Comparison of ENCODE assay signal across 27 cellular contexts in the genomic region with DNA sequence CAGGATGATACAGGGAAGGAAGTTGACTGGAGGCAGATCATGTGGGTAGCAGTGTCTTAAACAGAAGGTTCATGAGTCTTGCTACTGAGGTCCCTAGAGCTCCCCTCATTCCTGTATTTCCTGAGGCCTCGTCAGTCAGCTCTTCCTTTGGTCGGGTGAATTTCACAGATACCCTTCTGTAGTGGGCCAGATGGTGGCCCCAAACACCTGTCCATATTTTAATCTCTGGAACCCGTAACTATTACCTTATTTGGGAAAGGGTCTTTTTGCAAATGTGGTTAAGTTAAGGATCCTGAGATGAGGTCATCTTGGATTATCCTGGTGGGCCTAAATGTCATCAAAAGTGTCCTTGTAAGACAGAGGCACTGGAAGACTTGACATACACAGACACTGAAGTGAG. TPM values are rescaled to one million over a fixed set of nuclear protein-coding genes. Genes with fewer than 3 reads are reported as not detected.
DNase-seq lines count a peak whose midpoint lies in the region; ATAC-seq and TF ChIP-seq lines count a peak whose summit lies in the region.
"Had no signal": no experiment of that assay in that cellular context is flagged by ENCODE, and none has a peak within 500 bp of the region (broad histone marks: within the 10 kb centered on the region; RNA-seq: fewer than 3 reads in every experiment).

No MANE protein-coding gene starts in this region.

- peak overlapping the region; percentile 47; the same call in 1 of the 2 replicates for H4K5ac ChIP-seq in IMR-90 (ENCODE audit: low read depth, low read length)

- H3K36me3 ChIP-seq in IMR-90 (ENCODE audit: control insufficient read depth, insufficient read depth, low read length) (no peaks in the 10 kb centered on the region), mesenchymal stem cell (ENCODE audit: control insufficient read depth in 1 of 2, insufficient read depth in 2 of 2, low read depth in 1 of 2, low read length in 2 of 2) (no peaks in the 10 kb centered on the region)
- H3K36me3 ChIP-seq: BE2C had no signal

- H4K8ac ChIP-seq in IMR-90 (ENCODE audit: low read depth in 2 of 2, low read length in 2 of 2) (no peak overlapping the region), mesenchymal stem cell (ENCODE audit: low read length) (no peak overlapping the region)

- in situ Hi-C loops in IMR-90 (cut with MboI; ENCODE audit: low sequenced_read_pairs), result no loop called here

- H3K4ac ChIP-seq in IMR-90 (ENCODE audit: low read depth, low read length) (peak overlapping the region; percentile 8; the same call in 1 of the 2 replicates), mesenchymal stem cell (ENCODE audit: low read depth in 1 of 2, low read length in 2 of 2) (no peak overlapping the region)

- H3K27me3 Mint-ChIP-seq in activated naive CD8-positive, alpha-beta T cell, result no peaks in the 10 kb centered on the region
- no peaks in the 10 kb centered on the region for H3K27me3 Mint-ChIP-seq in activated naive CD8-positive, alpha-beta T cell treated with anti-CD3 and anti-CD28 coated beads for 36 hours

- no peak overlapping the region for H3K23ac ChIP-seq in IMR-90 (ENCODE audit: low read depth, low read length)
- no peak overlapping the region for H3K23ac ChIP-seq in mesenchymal stem cell (ENCODE audit: low read length in 2 of 2)

- no peaks in the 10 kb centered on the region for H3K79me1 ChIP-seq in IMR-90 (ENCODE audit: low read depth in 1 of 2, low read length in 2 of 2)
- H3K79me1 ChIP-seq in mesenchymal stem cell (replicated peaks; ENCODE audit: low read length, poor library complexity, severe bottlenecking), result no peaks in the 10 kb centered on the region

- WGBS in IMR-90 (ENCODE audit: extremely low coverage in 2 of 2, insufficient read length in 1 of 2), 2 experiments, result no CpG with 5 or more reads among the region's 3 CpGs
- 94% methylated on average over 3 of the region's 3 CpGs for WGBS in mesenchymal stem cell

- peaks cover 11% of the 10 kb centered on the region for H3K4me1 ChIP-seq in IMR-90 (ENCODE audit: control insufficient read depth, insufficient read depth, low read length)
- no peaks in the 10 kb centered on the region for H3K4me1 ChIP-seq in mesenchymal stem cell (ENCODE audit: control insufficient read depth, insufficient read depth, low read depth, low read length)
- H3K4me1 ChIP-seq: A549, BE2C, Caco-2 had no signal

- no peaks in the 10 kb centered on the region for H4K20me1 ChIP-seq in IMR-90 (ENCODE audit: insufficient read depth, low read length)

- no peak overlapping the region for H2AK9ac ChIP-seq in IMR-90 (replicated peaks; ENCODE audit: low read depth, low read length, poor library complexity)

- CTCF ChIA-PET in IMR-90 (lab: Yijun Ruan, JAX), result no interaction called here

- H2BK5ac ChIP-seq in IMR-90 (ENCODE audit: low read depth, low read length, poor library complexity, severe bottlenecking) (no peak overlapping the region), mesenchymal stem cell (ENCODE audit: low read depth, low read length, poor library complexity, severe bottlenecking) (no peak overlapping the region)

- POLR2A ChIA-PET in IMR-90 (lab: Charles Lee; ENCODE audit: unreplicated experiment), result no interaction called here

- H3K14ac ChIP-seq in IMR-90 (replicated peaks; ENCODE audit: low read depth, low read length), result no peak overlapping the region
- no peak overlapping the region for H3K14ac ChIP-seq in mesenchymal stem cell (ENCODE audit: low read length in 2 of 2)

- H3K36me3 Mint-ChIP-seq in activated naive CD8-positive, alpha-beta T cell, result peaks cover 4% of the 10 kb centered on the region
- peaks cover 10% of the 10 kb centered on the region for H3K36me3 Mint-ChIP-seq in activated naive CD8-positive, alpha-beta T cell treated with anti-CD3 and anti-CD28 coated beads for 36 hours
- H3K36me3 Mint-ChIP-seq in stimulated activated effector memory CD8-positive, alpha-beta T cell treated with anti-CD3 and anti-CD28 coated beads, Interleukin-12 subunit alpha, Interleukin-12 subunit beta, amount 100 ng/mL, for 72 hours, result peaks cover 46% of the 10 kb centered on the region

- H3K4me2 ChIP-seq in IMR-90 (ENCODE audit: low read depth, low read length), result no peak overlapping the region
- H3K4me2 ChIP-seq in mesenchymal stem cell (ENCODE audit: low read length, poor library complexity, severe bottlenecking), result no peak overlapping the region
- H3K4me2 ChIP-seq: A549 had no signal

- H3K18ac ChIP-seq in IMR-90 (ENCODE audit: low read depth, low read length), result peak overlapping the region; percentile 61; the same call in 1 of the 2 replicates
- no peak overlapping the region for H3K18ac ChIP-seq in mesenchymal stem cell (ENCODE audit: low read depth in 1 of 2, low read length in 2 of 2)

- DNase-seq in activated naive CD8-positive, alpha-beta T cell treated with anti-CD3 and anti-CD28 coated beads for 36 hours, result no peak
- no peak for DNase-seq in IMR-90
- no peak for DNase-seq in mesenchymal stem cell
- DNase-seq in stimulated activated effector memory CD8-positive, alpha-beta T cell treated with anti-CD3 and anti-CD28 coated beads, Interleukin-12 subunit alpha, Interleukin-12 subunit beta, amount 100 ng/mL, for 72 hours (ENCODE audit: low spot score in 2 of 2), result no peak
- DNase-seq in D341Med (ENCODE audit: low spot score), result no peak
- DNase-seq in RPMI8226, result no peak
- DNase-seq: BE2C; Caco-2; CD4-positive, alpha-beta T cell; DMS53; EL; GF-D8; Kasumi-1; NCI-H1417 treated with DMSO at 0.1 percent for 48 hours; NCI-H187; NCI-H2107; NCI-H2227 treated with DMSO at 0.1 percent for 48 hours; NCI-H510A; NK-92 treated with Interleukin-12 subunit alpha and Interleukin-12 subunit beta, amount 100 ng/mL, for 24 hours had no signal

- peaks cover 6% of the 10 kb centered on the region for H3K4me1 Mint-ChIP-seq in activated naive CD8-positive, alpha-beta T cell (ENCODE audit: low read depth)
- peaks cover 2% of the 10 kb centered on the region for H3K4me1 Mint-ChIP-seq in activated naive CD8-positive, alpha-beta T cell treated with anti-CD3 and anti-CD28 coated beads for 36 hours
- peaks cover 4% of the 10 kb centered on the region for H3K4me1 Mint-ChIP-seq in stimulated activated effector memory CD8-positive, alpha-beta T cell treated with anti-CD3 and anti-CD28 coated beads, Interleukin-12 subunit alpha, Interleukin-12 subunit beta, amount 100 ng/mL, for 72 hours

- no peak overlapping the region for H3K56ac ChIP-seq in IMR-90 (ENCODE audit: extremely low read depth, insufficient read depth, low read length)

- no peak overlapping the region for H3K4me3 Mint-ChIP-seq in activated naive CD8-positive, alpha-beta T cell
- no peak overlapping the region for H3K4me3 Mint-ChIP-seq in activated naive CD8-positive, alpha-beta T cell treated with anti-CD3 and anti-CD28 coated beads for 36 hours
- no peak overlapping the region for H3K4me3 Mint-ChIP-seq in stimulated activated effector memory CD8-positive, alpha-beta T cell treated with anti-CD3 and anti-CD28 coated beads, Interleukin-12 subunit alpha, Interleukin-12 subunit beta, amount 100 ng/mL, for 72 hours
- H3K4me3 Mint-ChIP-seq: CD4-positive, alpha-beta T cell had no signal

- ATAC-seq in IMR-90 (ENCODE audit: low read depth), result no peak
- ATAC-seq in stimulated activated effector memory CD8-positive, alpha-beta T cell treated with anti-CD3 and anti-CD28 coated beads, Interleukin-12 subunit alpha, Interleukin-12 subunit beta, amount 100 ng/mL, for 72 hours, result no peak
- ATAC-seq in GM19023 (IDR thresholded peaks at IDR 0.05; ENCODE audit: unreplicated experiment), result no peak
- ATAC-seq: A549, HCT116, Right ventricle myocardium inferior had no signal

- peak overlapping the region; percentile 39; the same call in 1 of the 2 replicates for H2AK5ac ChIP-seq in IMR-90 (ENCODE audit: low read depth, low read length)
- peak overlapping the region; percentile 42 for H2AK5ac ChIP-seq in mesenchymal stem cell (ENCODE audit: low read length, severe bottlenecking)

- no peak overlapping the region for H3K27ac ChIP-seq in IMR-90 (ENCODE audit: insufficient read depth, low read length)
- H3K27ac ChIP-seq in mesenchymal stem cell (ENCODE audit: low read length, poor library complexity, severe bottlenecking), result no peak overlapping the region
- H3K27ac ChIP-seq: A549 had no signal

- peak overlapping the region; percentile 34; the same call in 1 of the 2 replicates for H4K91ac ChIP-seq in IMR-90 (ENCODE audit: insufficient read depth, low read depth, low read length)
- no peak overlapping the region for H4K91ac ChIP-seq in mesenchymal stem cell (ENCODE audit: low read length)

- TF ChIP-seq CTCF in IMR-90 (conservative IDR thresholded peaks at IDR 0.05; ENCODE audit: low read depth, low read length), result no peak

- no peak overlapping the region for H2AFZ ChIP-seq in IMR-90 (replicated peaks; ENCODE audit: low read length, poor library complexity)
- no peak overlapping the region for H2AFZ ChIP-seq in mesenchymal stem cell (ENCODE audit: low read depth, low read length)

- peak overlapping the region; percentile 64; the same call in 1 of the 3 replicates for H2BK15ac ChIP-seq in IMR-90 (ENCODE audit: low read depth, low read length)
- no peak overlapping the region for H2BK15ac ChIP-seq in mesenchymal stem cell (ENCODE audit: low read depth, poor library complexity, severe bottlenecking)

- H3K9ac ChIP-seq in IMR-90 (ENCODE audit: low read depth, low read length) (no peak overlapping the region), mesenchymal stem cell (ENCODE audit: low read length) (no peak overlapping the region)

- H3K4me3 ChIP-seq in IMR-90 (ENCODE audit: insufficient read depth, low read depth, low read length) (no peak overlapping the region), mesenchymal stem cell (ENCODE audit: insufficient read depth in 1 of 2, low read depth in 1 of 2, low read length in 2 of 2) (no peak overlapping the region)
- H3K4me3 ChIP-seq: A549 had no signal

- no peaks in the 10 kb centered on the region for H3K9me3 Mint-ChIP-seq in activated naive CD8-positive, alpha-beta T cell (ENCODE audit: low read depth)
- no peaks in the 10 kb centered on the region for H3K9me3 Mint-ChIP-seq in activated naive CD8-positive, alpha-beta T cell treated with anti-CD3 and anti-CD28 coated beads for 36 hours
- no peaks in the 10 kb centered on the region for H3K9me3 Mint-ChIP-seq in stimulated activated effector memory CD8-positive, alpha-beta T cell treated with anti-CD3 and anti-CD28 coated beads, Interleukin-12 subunit alpha, Interleukin-12 subunit beta, amount 100 ng/mL, for 72 hours
- H3K9me3 Mint-ChIP-seq: CD4-positive, alpha-beta T cell had no signal

- H3K9me1 ChIP-seq in IMR-90 (ENCODE audit: insufficient read depth, low read length), result no peaks in the 10 kb centered on the region; the same call in 1 of the 2 replicates

- BruUV-seq in IMR-90 (replicated peaks; lab: Mats Ljungman, UMichigan), result no TSS peak

- no peak for TF ChIP-seq RAD21 in IMR-90 (IDR thresholded peaks at IDR 0.05; ENCODE audit: low read length)

- no peak overlapping the region for H2BK120ac ChIP-seq in IMR-90 (ENCODE audit: low read depth, low read length)
- no peak overlapping the region for H2BK120ac ChIP-seq in mesenchymal stem cell (ENCODE audit: low read depth, low read length)

- intact Hi-C loops in IMR-90 (cut with micrococcal nuclease), result loop anchor here (10.0 kb wide), 1 partner anchor 683 kb away; no protein-coding TSS in a partner anchor

- peak overlapping the region; percentile 7 for H3K27ac Mint-ChIP-seq in activated naive CD8-positive, alpha-beta T cell
- no peak overlapping the region for H3K27ac Mint-ChIP-seq in activated naive CD8-positive, alpha-beta T cell treated with anti-CD3 and anti-CD28 coated beads for 36 hours
- peak overlapping the region; percentile 45 for H3K27ac Mint-ChIP-seq in stimulated activated effector memory CD8-positive, alpha-beta T cell treated with anti-CD3 and anti-CD28 coated beads, Interleukin-12 subunit alpha, Interleukin-12 subunit beta, amount 100 ng/mL, for 72 hours
- H3K27ac Mint-ChIP-seq: CD4-positive, alpha-beta T cell had no signal

- H3K27me3 ChIP-seq in IMR-90 (ENCODE audit: control insufficient read depth, insufficient read depth, low read length) (no peaks in the 10 kb centered on the region; the same call in 1 of the 2 replicates), mesenchymal stem cell (ENCODE audit: control insufficient read depth in 1 of 2, insufficient read depth in 1 of 2, low read length in 2 of 2) (peaks cover 0 to 5% of the 10 kb centered on the region in 2 experiments)
- H3K27me3 ChIP-seq: BE2C had no signal

- dilution Hi-C loops in IMR-90 (cut with HindIII; ENCODE audit: low sequenced_read_pairs, unreplicated experiment), result no loop called here

- no peak overlapping the region for H2BK12ac ChIP-seq in mesenchymal stem cell (ENCODE audit: low read length in 2 of 2)

- TF ChIP-seq POLR2A in IMR-90 (IDR thresholded peaks at IDR 0.05; ENCODE audit: low read depth, low read length), result no peak

- H3K9me3 ChIP-seq in IMR-90 (ENCODE audit: control insufficient read depth, insufficient read depth, low read length) (no peaks in the 10 kb centered on the region), mesenchymal stem cell (ENCODE audit: control insufficient read depth, low read length) (no peaks in the 10 kb centered on the region)
- H3K9me3 ChIP-seq: A549, BE2C, Caco-2 had no signal

- H2BK20ac ChIP-seq in IMR-90 (ENCODE audit: low read depth, low read length), result peak overlapping the region; percentile 52; the same call in 1 of the 2 replicates

RNA-seq across cellular contexts. Expression of a gene that starts 9.6 kb away (rescaled TPM):
- under 1 TPM; 0.56 to 0.70 TPM for total RNA-seq in activated naive CD8-positive, alpha-beta T cell treated with anti-CD3 and anti-CD28 coated beads for 36 hours
- total RNA-seq in IMR-90 (2012; rRNA removed), result 0.54 and 0.56 TPM in 2 replicates
- 0.46 and 0.62 TPM in 2 replicates for polyA plus RNA-seq in IMR-90 (2012; rRNA removed)
- polyA plus RNA-seq in IMR-90 (2012; cell fraction: cytosol; rRNA removed), result 0.48 and 0.85 TPM in 2 replicates
- 0.33 and 0.55 TPM in 2 replicates for polyA plus RNA-seq in IMR-90 (2012; cell fraction: nucleus; rRNA removed; ENCODE audit: low replicate concordance)
- 0.03 TPM for polyA plus RNA-seq in mesenchymal stem cell (2013, experiment 1 of 2)
- 0.01 TPM for polyA plus RNA-seq in mesenchymal stem cell (2013, experiment 2 of 2)
- total RNA-seq: CD4-positive, alpha-beta T cell; MCF 10A; Right ventricle myocardium inferior had no signal
- polyA plus RNA-seq: A549 had no signal

RNA-seq across cellular contexts. Expression of a gene that starts 23.6 kb away (rescaled TPM):
- under 1 TPM in 1 of 2 experiments, not detected in 1; 0.23 TPM for total RNA-seq in activated naive CD8-positive, alpha-beta T cell treated with anti-CD3 and anti-CD28 coated beads for 36 hours
- total RNA-seq in IMR-90 (2012; rRNA removed), result not detected in 2 replicates
- not detected in 2 replicates for polyA plus RNA-seq in IMR-90 (2012; rRNA removed)
- polyA plus RNA-seq in IMR-90 (2012; cell fraction: cytosol; rRNA removed), result not detected in 2 replicates
- polyA plus RNA-seq in IMR-90 (2012; cell fraction: nucleus; rRNA removed; ENCODE audit: low replicate concordance), result not detected in 2 replicates
- polyA plus RNA-seq in mesenchymal stem cell (2013, experiment 1 of 2), result not detected
- not detected for polyA plus RNA-seq in mesenchymal stem cell (2013, experiment 2 of 2)
- total RNA-seq: Caco-2; CD4-positive, alpha-beta T cell; H1; MCF 10A; Right ventricle myocardium inferior; SK-MEL-5 had no signal
- polyA plus RNA-seq: A549, H1 had no signal

RNA-seq across cellular contexts. Expression of a gene that starts 32.9 kb away (rescaled TPM):
- not detected for total RNA-seq in activated naive CD8-positive, alpha-beta T cell treated with anti-CD3 and anti-CD28 coated beads for 36 hours
- total RNA-seq in IMR-90 (2012; rRNA removed), result not detected in 2 replicates
- not detected in 2 replicates for polyA plus RNA-seq in IMR-90 (2012; rRNA removed)
- not detected in 2 replicates for polyA plus RNA-seq in IMR-90 (2012; cell fraction: cytosol; rRNA removed)
- not detected in 2 replicates for polyA plus RNA-seq in IMR-90 (2012; cell fraction: nucleus; rRNA removed; ENCODE audit: low replicate concordance)
- polyA plus RNA-seq in mesenchymal stem cell (2013, experiment 1 of 2), result not detected
- polyA plus RNA-seq in mesenchymal stem cell (2013, experiment 2 of 2), result not detected
- total RNA-seq: Caco-2; CD4-positive, alpha-beta T cell; H1; MCF 10A; Right ventricle myocardium inferior; SK-MEL-5 had no signal
- polyA plus RNA-seq: A549, H1 had no signal
